In genomic region chr9:121075251-121076036, GRCh38 we compare ENCODE assay signal across 1 cellular context.
TF ChIP-seq lines count a peak whose summit lies in the region.

No MANE protein-coding gene starts in this region.

TF ChIP-seq in K562, 482 proteins besides CTCF, POLR2A, EP300 and RAD21 (continued from another document and continues in another):
- TF ChIP-seq CTCFL (IDR thresholded peaks at IDR 0.05; ENCODE audit: borderline replicate concordance, insufficient read depth, low read depth, low read length, poor library complexity, severe bottlenecking) (no peak), THRB (CRISPR knock-in tag; conservative IDR thresholded peaks at IDR 0.05) (0 out of 2 replicates have a peak, but pooled peaks have one; percentile 74), KLF6 (CRISPR knock-in tag; IDR thresholded peaks at IDR 0.05; ENCODE audit: borderline replicate concordance) (no peak), SMARCE1 (IDR thresholded peaks at IDR 0.05) (peak; percentile 21; the same call in 1 of the 2 replicates), JUND (IDR thresholded peaks at IDR 0.05; ENCODE audit: borderline replicate concordance, low read depth, low read length) (no peak), JUND (tag; IDR thresholded peaks at IDR 0.05; ENCODE audit: borderline replicate concordance, low read depth, low read length) (no peak), U2AF2 (optimal IDR thresholded peaks at IDR 0.05; ENCODE audit: low read depth, low read length) (no peak), BCL6 (CRISPR knock-in tag; IDR thresholded peaks at IDR 0.05) (no peak), NCOR1 (IDR thresholded peaks at IDR 0.05) (no peak), ATF4 (CRISPR knock-in tag; IDR thresholded peaks at IDR 0.05) (no peak), ZNF561 (CRISPR knock-in tag; conservative IDR thresholded peaks at IDR 0.05) (no peak), TCF7L2 (IDR thresholded peaks at IDR 0.05; ENCODE audit: low read depth, low read length) (no peak), ZNF609 (CRISPR knock-in tag; IDR thresholded peaks at IDR 0.05; ENCODE audit: borderline replicate concordance) (no peak), NCOA2 (IDR thresholded peaks at IDR 0.05; ENCODE audit: partially characterized antibody in 2 of 2) (no peak), JUN (IDR thresholded peaks at IDR 0.05; ENCODE audit: borderline replicate concordance, low read depth, low read length) (no peak), JUN (CRISPR knock-in tag; IDR thresholded peaks at IDR 0.05; ENCODE audit: borderline replicate concordance) (no peak), DACH1 (IDR thresholded peaks at IDR 0.05; ENCODE audit: partially characterized antibody) (no peak), HIVEP1 (CRISPR knock-in tag; IDR thresholded peaks at IDR 0.05) (no peak), CXXC5 (CRISPR knock-in tag; IDR thresholded peaks at IDR 0.05) (no peak), USF1 (CRISPR knock-in tag; IDR thresholded peaks at IDR 0.05) (no peak), PRDM10 (IDR thresholded peaks at IDR 0.05; ENCODE audit: partially characterized antibody) (peak; percentile 37), PHF20 (IDR thresholded peaks at IDR 0.05; ENCODE audit: partially characterized antibody) (peak; percentile 34), HMGXB4 (CRISPR knock-in tag; IDR thresholded peaks at IDR 0.05) (no peak), HDAC1 (IDR thresholded peaks at IDR 0.05) (peak in 1 of 2 experiments; percentile 24; a peak in 1 of 4 replicates), SMARCA5 (IDR thresholded peaks at IDR 0.05) (peak; percentile 96), BRCA1 (IDR thresholded peaks at IDR 0.05) (no peak), BRCA1 (CRISPR knock-in tag; IDR thresholded peaks at IDR 0.05) (no peak), NKRF (IDR thresholded peaks at IDR 0.05; ENCODE audit: borderline replicate concordance) (no peak; the same call in 1 of the 2 replicates), MTA1 (IDR thresholded peaks at IDR 0.05; ENCODE audit: borderline replicate concordance) (0 out of 2 replicates have a peak, but pooled peaks have one; percentile 14), ZNF707 (CRISPR knock-in tag; conservative IDR thresholded peaks at IDR 0.05) (no peak), RFX7 (CRISPR knock-in tag; IDR thresholded peaks at IDR 0.05) (no peak), OTX1 (CRISPR knock-in tag; IDR thresholded peaks at IDR 0.05) (0 out of 2 replicates have a peak, but pooled peaks have one; percentile 66), TAF7 (tag; IDR thresholded peaks at IDR 0.05) (no peak), ZNF764 (CRISPR knock-in tag; IDR thresholded peaks at IDR 0.05; ENCODE audit: low read depth) (no peak), C11orf30 (IDR thresholded peaks at IDR 0.05; ENCODE audit: low read depth) (0 out of 2 replicates have a peak, but pooled peaks have one; percentile 3), ZNF24 (IDR thresholded peaks at IDR 0.05) (no peak)
